ENCODE assay signal across 17 cellular contexts in genomic region chr14:105927661-105928060, GRCh38.
DNase-seq lines count a peak whose midpoint lies in the region; ATAC-seq and TF ChIP-seq lines count a peak whose summit lies in the region.
"Had no signal": no experiment of that assay in that cellular context is flagged by ENCODE, and none has a peak within 500 bp of the region (broad histone marks: within the 10 kb centered on the region; RNA-seq: fewer than 3 reads in every experiment).

No MANE protein-coding gene starts in this region.

- CTCF ChIA-PET in MCF 10A (lab: Yijun Ruan, JAX): interaction anchor here (0.6 kb wide), 1 partner anchor 114 kb away, joined by 3 read pairs; no protein-coding TSS in a partner anchor

- BruUV-seq in MCF 10A (replicated peaks; lab: Mats Ljungman, UMichigan): no TSS peak

- intact Hi-C loops in Right ventricle myocardium superior (cut with DNase I): no loop called here
- intact Hi-C loops in heart right ventricle (cut with DNase I): no loop called here
- intact Hi-C loops in left lung (cut with DNase I): no loop called here
- intact Hi-C loops in spleen (cut with DNase I; ENCODE audit: low total_unique reads): no loop called here
- intact Hi-C loops in MCF 10A (cut with micrococcal nuclease): no loop called here

- POLR2A ChIA-PET in MCF 10A (lab: Yijun Ruan, JAX): no interaction called here

- no peaks in the 10 kb centered on the region for H3K4me1 Mint-ChIP-seq in MCF 10A (ENCODE audit: insufficient read depth, unreplicated experiment)

- H3K27ac ChIP-seq in heart right ventricle (no peak overlapping the region), left lung (no peak overlapping the region), spleen (no peak overlapping the region)
- H3K27ac ChIP-seq: SJCRH30 had no signal

- no peak overlapping the region for H3K4me3 Mint-ChIP-seq in MCF 10A (ENCODE audit: unreplicated experiment)

- no peaks in the 10 kb centered on the region for H3K27me3 Mint-ChIP-seq in MCF 10A (ENCODE audit: insufficient read depth, unreplicated experiment)

- no peak overlapping the region for H3K4me3 ChIP-seq in heart right ventricle
- H3K4me3 ChIP-seq in left lung: no peak overlapping the region
- H3K4me3 ChIP-seq in spleen: no peak overlapping the region
- H3K4me3 ChIP-seq: SJCRH30 had no signal

- TF ChIP-seq CTCF in heart right ventricle (IDR thresholded peaks at IDR 0.05) (no peak), left lung (IDR thresholded peaks at IDR 0.05) (no peak), spleen (IDR thresholded peaks at IDR 0.05 in 8 of 11, conservative IDR thresholded peaks at IDR 0.05 in 3 of 11) (no peak), MCF 10A (IDR thresholded peaks at IDR 0.05; ENCODE audit: unreplicated experiment) (no peak)

- no peaks in the 10 kb centered on the region for H3K9me3 Mint-ChIP-seq in MCF 10A (ENCODE audit: unreplicated experiment)

- H3K36me3 ChIP-seq in heart right ventricle (no peaks in the 10 kb centered on the region), left lung (no peaks in the 10 kb centered on the region), spleen (no peaks in the 10 kb centered on the region)
- H3K36me3 ChIP-seq: SJCRH30 had no signal

- H3K36me3 Mint-ChIP-seq in MCF 10A (ENCODE audit: insufficient read depth, unreplicated experiment): no peaks in the 10 kb centered on the region

- no peak for TF ChIP-seq POLR2A in spleen (IDR thresholded peaks at IDR 0.05)

- peaks cover 0 to 21% (median under 1%) of the 10 kb centered on the region in 11 donors for H3K9me3 ChIP-seq in heart right ventricle
- peaks cover 0 to 3% of the 10 kb centered on the region in 2 donors for H3K9me3 ChIP-seq in left lung
- peaks cover 0 to 9% (median 0%) of the 10 kb centered on the region in 8 donors for H3K9me3 ChIP-seq in spleen
- H3K9me3 ChIP-seq: SJCRH30 had no signal

- H3K4me1 ChIP-seq in heart right ventricle (no peaks in the 10 kb centered on the region), left lung (no peaks in the 10 kb centered on the region), spleen (no peaks in the 10 kb centered on the region)
- H3K4me1 ChIP-seq: SJCRH30 had no signal

- ATAC-seq in Right ventricle myocardium superior (ENCODE audit: poor library complexity) (no peak), heart right ventricle (no peak), left lung (no peak)

- H3K27ac Mint-ChIP-seq in MCF 10A (ENCODE audit: low read depth, unreplicated experiment): no peak overlapping the region

- in situ Hi-C loops in KBM-7 (cut with MboI; ENCODE audit: low pct_unique_long_range_greater_than_20kb, low sequenced_read_pairs): no loop called here

- DNase-seq in Right ventricle myocardium superior: peak; percentile 15
- DNase-seq in heart right ventricle: no peak
- peak; percentile 45 for DNase-seq in KBM-7
- DNase-seq in left lung: peak; percentile 24 to 44
- DNase-seq in spleen: peak; percentile 62
- no peak for DNase-seq in AG08395 (ENCODE audit: low spot score)
- no peak for DNase-seq in MCF 10A (ENCODE audit: unreplicated experiment)
- no peak for DNase-seq in NCI-H510A (lab: John Stamatoyannopoulos, UW)
- DNase-seq: C1 segment of cervical spinal cord, DND-41, H7, IMR-90, NCI-H187, NCI-H345, NCI-H69, RPMI8226, SJCRH30 had no signal

- WGBS in heart right ventricle, 2 donors: 86 to 87% methylated on average over 8 of the region's 8 CpGs
- 42 to 82% (median 69%) methylated on average over 8 of the region's 8 CpGs for WGBS in spleen, 5 donors

- H3K27me3 ChIP-seq in heart right ventricle: peaks cover 0 to 33% (median 6%) of the 10 kb centered on the region in 7 donors
- peaks cover 0 to 63% of the 10 kb centered on the region in 2 donors for H3K27me3 ChIP-seq in left lung
- peaks cover 0 to 25% (median 0%) of the 10 kb centered on the region in 7 donors for H3K27me3 ChIP-seq in spleen (replicated peaks in 1 of 7)
- H3K27me3 ChIP-seq: SJCRH30 had no signal

Comparison
In these comparisons a context has a peak if more than half of its experiments do, and no peak if none do; other contexts are left out.
1. DNase-seq: peak in Right ventricle myocardium superior (single experiment), KBM-7 (single experiment), left lung (2 of 2) and spleen (single experiment); none in heart right ventricle (0 of 2), AG08395 (single experiment), MCF 10A (single experiment) and NCI-H510A (single experiment).